ENCODE assay signal across 8 cellular contexts in the genomic region with DNA sequence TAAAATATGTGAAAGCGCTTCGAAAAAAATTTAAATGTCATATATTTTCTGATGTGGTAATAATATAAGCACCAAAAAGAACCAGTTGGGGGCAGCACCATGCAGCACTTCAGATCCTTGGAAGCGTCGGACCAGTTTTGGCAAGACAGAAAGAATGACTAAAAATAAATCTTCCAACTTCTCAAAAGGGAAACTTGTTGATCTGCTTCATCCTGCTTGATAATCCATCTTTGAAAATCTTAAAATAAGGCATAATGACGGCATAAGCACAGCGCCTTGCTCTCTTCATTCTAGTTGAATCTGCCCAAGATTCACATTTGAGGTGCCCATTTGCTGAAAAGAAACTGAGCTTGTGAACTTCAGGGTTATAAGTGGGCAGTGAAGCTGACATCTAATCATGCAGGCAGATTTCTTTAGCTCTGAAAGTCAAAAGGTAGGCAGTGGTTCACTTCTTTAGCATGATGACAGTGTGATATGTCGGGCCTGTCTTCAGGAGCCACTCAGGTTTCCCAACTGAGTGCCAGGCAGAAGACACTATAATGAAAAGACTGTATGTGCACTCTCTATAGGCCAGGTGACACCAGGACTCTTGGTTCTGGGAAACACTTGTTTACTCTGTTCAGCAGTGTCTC. TPM values are rescaled to one million over a fixed set of nuclear protein-coding genes. Genes with fewer than 3 reads are reported as not detected.
DNase-seq lines count a peak whose midpoint lies in the region; ATAC-seq and TF ChIP-seq lines count a peak whose summit lies in the region.

No MANE protein-coding gene starts in this region.

- no peaks in the 10 kb centered on the region for H3K36me3 ChIP-seq in KMS-11 (ENCODE audit: insufficient read depth)
- H3K36me3 ChIP-seq in skeletal muscle satellite cell (ENCODE audit: insufficient read depth, low read length): no peaks in the 10 kb centered on the region

- ATAC-seq in GM18868 (IDR thresholded peaks at IDR 0.05; ENCODE audit: unreplicated experiment) (no peak), HG03442 (IDR thresholded peaks at IDR 0.05; ENCODE audit: unreplicated experiment) (no peak)

- no peak overlapping the region for H3K27ac ChIP-seq in KMS-11

- in situ Hi-C loops in astrocyte of the cerebellum (cut with HindIII; ENCODE audit: low sequenced_read_pairs): no loop called here

- TF ChIP-seq CTCF in KMS-11 (conservative IDR thresholded peaks at IDR 0.05; ENCODE audit: low read depth, low read length): peak; percentile 57
- TF ChIP-seq CTCF in astrocyte of the cerebellum (IDR thresholded peaks at IDR 0.05; ENCODE audit: low read depth, low read length, missing control alignments): peak; percentile 64

- H3K27me3 ChIP-seq in KMS-11 (ENCODE audit: insufficient read depth, low read depth): no peaks in the 10 kb centered on the region
- no peaks in the 10 kb centered on the region for H3K27me3 ChIP-seq in skeletal muscle satellite cell (ENCODE audit: control insufficient read depth, insufficient read depth, low read length)

- peak; percentile 55 for DNase-seq in DMS114 treated with DMSO at 0.1 percent for 48 hours (lab: John Stamatoyannopoulos, UW; ENCODE audit: unreplicated experiment)
- peak; percentile 9 for DNase-seq in SHP77 treated with DMSO at 0.1 percent for 48 hours (lab: John Stamatoyannopoulos, UW)
- peak; percentile 60 for DNase-seq in astrocyte of the cerebellum (ENCODE audit: low read depth)
- DNase-seq in hypothalamus (lab: John Stamatoyannopoulos, UW): peak in 30 of 51 donors; percentile 5 to 79 (median 46)

- no peaks in the 10 kb centered on the region for H3K79me2 ChIP-seq in KMS-11 (ENCODE audit: insufficient read depth, low read depth)

- H4K20me1 ChIP-seq in KMS-11 (ENCODE audit: insufficient read depth): no peaks in the 10 kb centered on the region

- H3K9ac ChIP-seq in KMS-11 (no peak overlapping the region), skeletal muscle satellite cell (ENCODE audit: low read depth, low read length) (peak overlapping the region; percentile 53)

- H3K9me3 ChIP-seq in skeletal muscle satellite cell (replicated peaks; ENCODE audit: low read length): no peaks in the 10 kb centered on the region

- no peak overlapping the region for H3K4me3 ChIP-seq in KMS-11 (IDR thresholded peaks at IDR 0.05; ENCODE audit: insufficient read depth, low read depth, low read length)
- H3K4me3 ChIP-seq in astrocyte of the cerebellum (ENCODE audit: low read depth, low read length): no peak overlapping the region
- H3K4me3 ChIP-seq in skeletal muscle satellite cell (ENCODE audit: low read length): peak overlapping the region; percentile 31

- H2AFZ ChIP-seq in KMS-11 (ENCODE audit: low read depth): peak overlapping the region; percentile 31; the same call in 1 of the 2 replicates

- H3K4me2 ChIP-seq in KMS-11 (no peak overlapping the region), skeletal muscle satellite cell (ENCODE audit: low read length) (peak overlapping the region; percentile 72)

- H3K4me1 ChIP-seq in KMS-11 (ENCODE audit: low read depth, poor library complexity, severe bottlenecking): peaks cover 8% of the 10 kb centered on the region
- H3K4me1 ChIP-seq in skeletal muscle satellite cell (ENCODE audit: control insufficient read depth, insufficient read depth, low read length): peaks cover 7% of the 10 kb centered on the region

RNA-seq across cellular contexts. Expression of a gene that starts 19.8 kb away (rescaled TPM):
- 10.5 and 16.5 TPM in 2 replicates for total RNA-seq in skeletal muscle satellite cell (2012; rRNA removed)

RNA-seq across cellular contexts. Expression of a gene that starts 20.0 kb away (rescaled TPM):
- total RNA-seq in skeletal muscle satellite cell (2012; rRNA removed): 11.2 and 15.7 TPM in 2 replicates

RNA-seq across cellular contexts. Expression of a gene that starts 33.3 kb away (rescaled TPM):
- 2.2 and 3.0 TPM in 2 replicates for total RNA-seq in skeletal muscle satellite cell (2012; rRNA removed)

Comparison
In these comparisons a context has a peak if more than half of its experiments do, and no peak if none do; other contexts are left out.
1. DNase-seq: peak in every context shown above with its lines; median percentile 60 in astrocyte of the cerebellum; 55 in DMS114 treated with DMSO at 0.1 percent for 48 hours; 46 in hypothalamus; 9 in SHP77 treated with DMSO at 0.1 percent for 48 hours.